1 cellular context compared by ENCODE assay signal in genomic region chr7:30352169-30352568, GRCh38.
TF ChIP-seq lines count a peak whose summit lies in the region.

No MANE protein-coding gene starts in this region.

TF ChIP-seq in HCT116, 20 proteins besides CTCF, POLR2A, EP300 and RAD21 (continued from another document):
- no peak for TF ChIP-seq ATF3 (IDR thresholded peaks at IDR 0.05)
